Comparison of ENCODE assay signal across 5 cellular contexts in the genomic region with DNA sequence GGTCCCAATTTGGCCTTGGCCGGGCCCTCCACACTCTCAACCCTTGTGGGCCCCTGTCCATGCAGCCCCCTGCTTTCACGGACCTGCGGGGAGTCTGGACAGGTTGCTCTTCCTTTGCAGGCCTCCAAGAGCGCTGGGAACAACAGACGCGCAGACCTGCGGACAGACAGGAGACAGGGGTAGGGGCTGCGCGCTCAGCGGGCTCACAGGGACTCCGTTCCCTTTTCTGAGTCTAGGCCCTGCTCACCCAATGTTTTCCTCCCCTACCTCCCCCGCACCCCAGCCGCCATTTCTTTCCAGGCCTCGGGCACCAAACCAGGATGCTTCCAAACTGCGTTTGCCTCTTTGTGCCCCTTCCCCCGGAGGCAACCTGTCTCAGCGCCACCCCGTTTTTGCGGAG. TPM values are rescaled to one million over a fixed set of nuclear protein-coding genes. Genes with fewer than 3 reads are reported as not detected.
"Had no signal": no experiment of that assay in that cellular context is flagged by ENCODE, and none has a peak within 500 bp of the region (broad histone marks: within the 10 kb centered on the region; RNA-seq: fewer than 3 reads in every experiment).

No MANE protein-coding gene starts in this region.

RNA-seq across cellular contexts. Expression of a gene that starts 0.7 kb away (rescaled TPM):
- total RNA-seq: GM23248, H1, H9, HT-29, IMR-90 had no signal
- polyA plus RNA-seq: GM23248, H1, IMR-90 had no signal

RNA-seq across cellular contexts. Expression of a gene that starts 14.1 kb away (rescaled TPM):
- total RNA-seq: GM23248, HT-29, IMR-90 had no signal
- polyA plus RNA-seq: GM23248, IMR-90 had no signal

RNA-seq across cellular contexts. Expression of a gene that starts 16.2 kb away (rescaled TPM):
- total RNA-seq: GM23248, HT-29, IMR-90 had no signal
- polyA plus RNA-seq: GM23248, H1, IMR-90 had no signal
